Comparison of ENCODE assay signal across 10 cellular contexts in genomic region chr17:63675231-63675606, GRCh38. TPM values are rescaled to one million over a fixed set of nuclear protein-coding genes. Genes with fewer than 3 reads are reported as not detected.
DNase-seq lines count a peak whose midpoint lies in the region; ATAC-seq, FAIRE-seq and TF ChIP-seq lines count a peak whose summit lies in the region.
"Had no signal": no experiment of that assay in that cellular context is flagged by ENCODE, and none has a peak within 500 bp of the region (broad histone marks: within the 10 kb centered on the region; RNA-seq: fewer than 3 reads in every experiment).

No MANE protein-coding gene starts in this region.

- ATAC-seq in mucosa of descending colon (peak; percentile 74), GM21619 (IDR thresholded peaks at IDR 0.05; ENCODE audit: unreplicated experiment) (no peak)

- H3K4me3 Mint-ChIP-seq in activated naive CD8-positive, alpha-beta T cell: no peak overlapping the region
- H3K4me3 Mint-ChIP-seq in activated naive CD8-positive, alpha-beta T cell treated with anti-CD3 and anti-CD28 coated beads for 36 hours: no peak overlapping the region
- H3K4me3 Mint-ChIP-seq in activated T-helper 1 cell treated with anti-CD3 and anti-CD28 coated beads, Interleukin-12 subunit alpha, Interleukin-12 subunit beta, Interleukin-2, Interleukin-4 antibody, amounts not matched to agents 30 ng/mL and 10 ng/mL and 1 ng/mL, durations not matched to agents 14 hours and 24 hours and 36 hours: no peak overlapping the region

- no peak for DNase-seq in activated naive CD8-positive, alpha-beta T cell treated with anti-CD3 and anti-CD28 coated beads for 36 hours
- DNase-seq in mucosa of descending colon (peak in 1 of 3 donors; percentile 32), vagina (ENCODE audit: extremely low spot score in 2 of 2) (no peak), frontal cortex (ENCODE audit: low spot score in 2 of 2) (no peak)
- no peak for DNase-seq in activated T-helper 1 cell treated with anti-CD3 and anti-CD28 coated beads, Interleukin-12 subunit alpha, Interleukin-12 subunit beta, Interleukin-2, Interleukin-4 antibody, amounts not matched to agents 30 ng/mL and 10 ng/mL and 1 ng/mL, durations not matched to agents 14 hours and 24 hours and 36 hours (ENCODE audit: low spot score)
- DNase-seq: activated gamma-delta T cell; stimulated activated CD4-positive, alpha-beta T cell treated with anti-CD3 and anti-CD28 coated beads, Interleukin-4, amount 100 ng/mL, for 24 hours had no signal

- intact Hi-C loops in mucosa of descending colon (cut with DNase I, micrococcal nuclease): no loop called here
- intact Hi-C loops in vagina (cut with DNase I): no loop called here
- intact Hi-C loops in activated T-helper 1 cell treated with anti-CD3 and anti-CD28 coated beads, Interleukin-12 subunit alpha, Interleukin-12 subunit beta, Interleukin-2, Interleukin-4 antibody, amounts not matched to agents 30 ng/mL and 10 ng/mL and 1 ng/mL, durations not matched to agents 14 hours and 24 hours and 36 hours (cut with micrococcal nuclease): no loop called here

- peak overlapping the region; percentile 58 for H3K27ac ChIP-seq in vagina

- H3K4me3 ChIP-seq in endocrine pancreas (ENCODE audit: control insufficient read depth, insufficient read depth, low read length) (no peak overlapping the region), mucosa of descending colon (no peak overlapping the region), vagina (no peak overlapping the region)

- H3K4me1 Mint-ChIP-seq in activated naive CD8-positive, alpha-beta T cell (ENCODE audit: low read depth): peaks cover 4% of the 10 kb centered on the region
- H3K4me1 Mint-ChIP-seq in activated naive CD8-positive, alpha-beta T cell treated with anti-CD3 and anti-CD28 coated beads for 36 hours: peaks cover 30% of the 10 kb centered on the region
- H3K4me1 Mint-ChIP-seq in activated T-helper 1 cell treated with anti-CD3 and anti-CD28 coated beads, Interleukin-12 subunit alpha, Interleukin-12 subunit beta, Interleukin-2, Interleukin-4 antibody, amounts not matched to agents 30 ng/mL and 10 ng/mL and 1 ng/mL, durations not matched to agents 14 hours and 24 hours and 36 hours (ENCODE audit: low read depth): no peaks in the 10 kb centered on the region

- H3K27me3 Mint-ChIP-seq in activated naive CD8-positive, alpha-beta T cell: no peaks in the 10 kb centered on the region
- H3K27me3 Mint-ChIP-seq in activated naive CD8-positive, alpha-beta T cell treated with anti-CD3 and anti-CD28 coated beads for 36 hours: no peaks in the 10 kb centered on the region
- no peaks in the 10 kb centered on the region for H3K27me3 Mint-ChIP-seq in activated T-helper 1 cell treated with anti-CD3 and anti-CD28 coated beads, Interleukin-12 subunit alpha, Interleukin-12 subunit beta, Interleukin-2, Interleukin-4 antibody, amounts not matched to agents 30 ng/mL and 10 ng/mL and 1 ng/mL, durations not matched to agents 14 hours and 24 hours and 36 hours (ENCODE audit: insufficient read depth)

- TF ChIP-seq CTCF in mucosa of descending colon (IDR thresholded peaks at IDR 0.05): no peak
- no peak for TF ChIP-seq CTCF in vagina (IDR thresholded peaks at IDR 0.05)

- no peak for FAIRE-seq in frontal cortex (lab: Jason Lieb, UNC)

- H3K36me3 ChIP-seq in endocrine pancreas (ENCODE audit: control insufficient read depth, insufficient read depth, low read length) (no peaks in the 10 kb centered on the region), mucosa of descending colon (ENCODE audit: low read depth) (no peaks in the 10 kb centered on the region), vagina (peaks cover 0 to 6% of the 10 kb centered on the region in 2 donors)

- H3K27me3 ChIP-seq in endocrine pancreas (ENCODE audit: control insufficient read depth, insufficient read depth, low read length) (no peaks in the 10 kb centered on the region), vagina (no peaks in the 10 kb centered on the region)

- H3K27ac Mint-ChIP-seq in activated naive CD8-positive, alpha-beta T cell: peak overlapping the region; percentile 28
- H3K27ac Mint-ChIP-seq in activated naive CD8-positive, alpha-beta T cell treated with anti-CD3 and anti-CD28 coated beads for 36 hours: no peak overlapping the region
- H3K27ac Mint-ChIP-seq in activated T-helper 1 cell treated with anti-CD3 and anti-CD28 coated beads, Interleukin-12 subunit alpha, Interleukin-12 subunit beta, Interleukin-2, Interleukin-4 antibody, amounts not matched to agents 30 ng/mL and 10 ng/mL and 1 ng/mL, durations not matched to agents 14 hours and 24 hours and 36 hours: no peak overlapping the region

- no peaks in the 10 kb centered on the region for H3K9me3 ChIP-seq in endocrine pancreas (ENCODE audit: control insufficient read depth, low read length)
- no peaks in the 10 kb centered on the region for H3K9me3 ChIP-seq in mucosa of descending colon
- no peaks in the 10 kb centered on the region for H3K9me3 ChIP-seq in vagina

- TF ChIP-seq POLR2A in vagina (IDR thresholded peaks at IDR 0.05): no peak

- no peaks in the 10 kb centered on the region for H3K36me3 Mint-ChIP-seq in activated naive CD8-positive, alpha-beta T cell
- H3K36me3 Mint-ChIP-seq in activated naive CD8-positive, alpha-beta T cell treated with anti-CD3 and anti-CD28 coated beads for 36 hours: peaks cover 3% of the 10 kb centered on the region
- peaks cover 17% of the 10 kb centered on the region for H3K36me3 Mint-ChIP-seq in activated T-helper 1 cell treated with anti-CD3 and anti-CD28 coated beads, Interleukin-12 subunit alpha, Interleukin-12 subunit beta, Interleukin-2, Interleukin-4 antibody, amounts not matched to agents 30 ng/mL and 10 ng/mL and 1 ng/mL, durations not matched to agents 14 hours and 24 hours and 36 hours (ENCODE audit: low read depth)

- no peaks in the 10 kb centered on the region for H3K9me3 Mint-ChIP-seq in activated naive CD8-positive, alpha-beta T cell (ENCODE audit: low read depth)
- no peaks in the 10 kb centered on the region for H3K9me3 Mint-ChIP-seq in activated naive CD8-positive, alpha-beta T cell treated with anti-CD3 and anti-CD28 coated beads for 36 hours
- no peaks in the 10 kb centered on the region for H3K9me3 Mint-ChIP-seq in activated T-helper 1 cell treated with anti-CD3 and anti-CD28 coated beads, Interleukin-12 subunit alpha, Interleukin-12 subunit beta, Interleukin-2, Interleukin-4 antibody, amounts not matched to agents 30 ng/mL and 10 ng/mL and 1 ng/mL, durations not matched to agents 14 hours and 24 hours and 36 hours

- peak overlapping the region; percentile 19 for H3K9ac ChIP-seq in endocrine pancreas (ENCODE audit: control insufficient read depth, insufficient read depth, low read length)

- H3K4me1 ChIP-seq in endocrine pancreas (ENCODE audit: control insufficient read depth, insufficient read depth, low read length) (peaks cover 5% of the 10 kb centered on the region), mucosa of descending colon (ENCODE audit: low read depth) (peaks cover 22% of the 10 kb centered on the region), vagina (peaks cover 40% of the 10 kb centered on the region)

RNA-seq across cellular contexts. Expression of gene LIMD2, which starts 24.7 kb away (rescaled TPM):
- 100 to 1,000 TPM; 173 to 179 TPM for total RNA-seq in activated naive CD8-positive, alpha-beta T cell treated with anti-CD3 and anti-CD28 coated beads for 36 hours
- total RNA-seq in mucosa of descending colon: 10 to 100 TPM in 1 of 3 donors, 1 to 10 TPM in 2; 5.6 to 13.2 (median 8.4) TPM
- total RNA-seq in vagina: 22.6 TPM
- total RNA-seq in activated T-helper 1 cell treated with anti-CD3 and anti-CD28 coated beads, Interleukin-12 subunit alpha, Interleukin-12 subunit beta, Interleukin-2, Interleukin-4 antibody, amounts not matched to agents 30 ng/mL and 10 ng/mL and 1 ng/mL, durations not matched to agents 14 hours and 24 hours and 36 hours: 228 and 233 TPM in 2 replicates
- 19.2 TPM for total RNA-seq in frontal cortex

RNA-seq across cellular contexts. Expression of gene MAP3K3, which starts 53.0 kb away (rescaled TPM):
- 10 to 100 TPM; 20.1 to 20.8 TPM for total RNA-seq in activated naive CD8-positive, alpha-beta T cell treated with anti-CD3 and anti-CD28 coated beads for 36 hours
- 10 to 100 TPM; 13.0 to 54.7 (median 18.5) TPM for total RNA-seq in mucosa of descending colon
- 35.4 TPM for total RNA-seq in vagina
- total RNA-seq in activated T-helper 1 cell treated with anti-CD3 and anti-CD28 coated beads, Interleukin-12 subunit alpha, Interleukin-12 subunit beta, Interleukin-2, Interleukin-4 antibody, amounts not matched to agents 30 ng/mL and 10 ng/mL and 1 ng/mL, durations not matched to agents 14 hours and 24 hours and 36 hours: 27.9 and 29.6 TPM in 2 replicates
- 17.1 TPM for total RNA-seq in frontal cortex
